15 cellular contexts compared by ENCODE assay signal in the genomic region with DNA sequence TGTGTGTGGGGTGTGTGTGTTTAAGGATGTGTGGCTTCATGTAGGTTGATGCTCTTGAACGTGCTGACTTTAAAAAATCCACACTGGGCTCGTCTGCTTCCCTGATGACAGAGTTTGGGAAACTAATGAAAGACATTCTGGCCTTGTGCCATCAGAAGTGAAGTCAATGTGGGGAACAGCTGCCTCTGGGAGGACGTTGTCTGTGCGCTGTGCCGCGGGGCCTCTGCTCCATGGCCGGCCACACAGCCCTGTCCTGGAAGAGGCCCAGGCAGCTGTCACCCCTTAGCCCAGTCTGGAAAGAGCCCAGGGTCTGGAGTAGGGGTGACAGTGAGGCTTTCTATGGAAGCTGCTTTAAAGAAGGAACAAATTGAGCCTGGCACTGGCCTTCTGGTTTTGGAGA.
DNase-seq lines count a peak whose midpoint lies in the region; ATAC-seq, FAIRE-seq and TF ChIP-seq lines count a peak whose summit lies in the region.
"Had no signal": no experiment of that assay in that cellular context is flagged by ENCODE, and none has a peak within 500 bp of the region (broad histone marks: within the 10 kb centered on the region; RNA-seq: fewer than 3 reads in every experiment).

No MANE protein-coding gene starts in this region.

- H3K36me3 Mint-ChIP-seq in CD4-positive, alpha-beta memory T cell = no peaks in the 10 kb centered on the region

- H3K27me3 ChIP-seq in right atrium auricular region (no peaks in the 10 kb centered on the region), uterus (no peaks in the 10 kb centered on the region)
- no peaks in the 10 kb centered on the region for H3K27me3 ChIP-seq in CD4-positive, alpha-beta memory T cell (ENCODE audit: insufficient read depth, low read length)
- H3K27me3 ChIP-seq: stomach had no signal

- H3K36me3 ChIP-seq in right atrium auricular region (no peaks in the 10 kb centered on the region), kidney (ENCODE audit: control insufficient read depth in 1 of 2, insufficient read depth in 2 of 2, low read length in 2 of 2) (no peaks in the 10 kb centered on the region), uterus (no peaks in the 10 kb centered on the region)
- no peaks in the 10 kb centered on the region for H3K36me3 ChIP-seq in CD4-positive, alpha-beta memory T cell (ENCODE audit: insufficient read depth, low read length)
- H3K36me3 ChIP-seq: stomach had no signal

- no peaks in the 10 kb centered on the region for H3K27me3 Mint-ChIP-seq in CD4-positive, alpha-beta memory T cell
- H3K27me3 Mint-ChIP-seq: B cell had no signal

- peaks cover 0 to 2% (median 0%) of the 10 kb centered on the region in 4 donors for H3K4me1 Mint-ChIP-seq in CD4-positive, alpha-beta memory T cell
- H3K4me1 Mint-ChIP-seq: B cell had no signal

- no peak for TF ChIP-seq CTCF in right atrium auricular region (IDR thresholded peaks at IDR 0.05)
- no peak for TF ChIP-seq CTCF in astrocyte of the cerebellum (IDR thresholded peaks at IDR 0.05; ENCODE audit: low read depth, low read length, missing control alignments)
- no peak for TF ChIP-seq CTCF in kidney (IDR thresholded peaks at IDR 0.05; ENCODE audit: borderline replicate concordance, extremely low read depth, insufficient read depth)
- no peak for TF ChIP-seq CTCF in uterus (IDR thresholded peaks at IDR 0.05)

- H3K4me3 ChIP-seq in right atrium auricular region (no peak overlapping the region), astrocyte of the cerebellum (ENCODE audit: low read depth, low read length) (no peak overlapping the region), kidney (ENCODE audit: low read length in 2 of 2) (no peak overlapping the region), uterus (no peak overlapping the region)
- no peak overlapping the region for H3K4me3 ChIP-seq in CD4-positive, alpha-beta memory T cell (ENCODE audit: low read length in 2 of 2)
- H3K4me3 ChIP-seq: stomach had no signal

- peaks cover 0 to 43% of the 10 kb centered on the region in 2 donors for H3K4me1 ChIP-seq in right atrium auricular region
- peaks cover 23 to 28% of the 10 kb centered on the region in 2 donors for H3K4me1 ChIP-seq in kidney (ENCODE audit: control insufficient read depth in 1 of 2, insufficient read depth in 1 of 2, low read depth in 1 of 2, low read length in 2 of 2)
- no peaks in the 10 kb centered on the region for H3K4me1 ChIP-seq in uterus
- no peaks in the 10 kb centered on the region for H3K4me1 ChIP-seq in CD4-positive, alpha-beta memory T cell (ENCODE audit: insufficient read depth, low read length)

- no peaks in the 10 kb centered on the region for H3K9me3 ChIP-seq in right atrium auricular region
- H3K9me3 ChIP-seq in kidney (ENCODE audit: control insufficient read depth in 1 of 2, low read length in 2 of 2) = no peaks in the 10 kb centered on the region
- H3K9me3 ChIP-seq in uterus = no peaks in the 10 kb centered on the region
- no peaks in the 10 kb centered on the region for H3K9me3 ChIP-seq in CD4-positive, alpha-beta memory T cell (ENCODE audit: control insufficient read depth in 1 of 2, low read length in 2 of 2)
- H3K9me3 ChIP-seq: stomach had no signal

- H3K4me3 Mint-ChIP-seq in CD4-positive, alpha-beta memory T cell = no peak overlapping the region
- H3K4me3 Mint-ChIP-seq: B cell had no signal

- POLR2A ChIA-PET in CD4-positive, alpha-beta memory T cell (lab: Charles Lee; ENCODE audit: partially characterized antibody) = no interaction called here

- CTCF ChIA-PET in CD4-positive, alpha-beta memory T cell (lab: Charles Lee; ENCODE audit: partially characterized antibody) = interaction anchor here (1.0 kb wide), 1 partner anchor 12 kb away, joined by 3 read pairs; no protein-coding TSS in a partner anchor

- DNase-seq in Right ventricle myocardium superior (peak; percentile 77), right atrium auricular region (ENCODE audit: low spot score) (no peak), astrocyte of the cerebellum (ENCODE audit: low read depth) (peak; percentile 32), kidney (peak; percentile 82), uterus (peak; percentile 28 to 39), HT-29 (ENCODE audit: low spot score) (no peak)
- no peak for DNase-seq in CD4-positive, alpha-beta memory T cell
- DNase-seq: PC-3; stimulated activated CD4-positive, alpha-beta T cell treated with anti-CD3 and anti-CD28 coated beads, Interleukin-15, amount 100 ng/mL, for 24 hours; stomach had no signal

- TF ChIP-seq POLR2A in uterus (IDR thresholded peaks at IDR 0.05) = no peak

- ATAC-seq in Right ventricle myocardium superior (ENCODE audit: poor library complexity) (peak; percentile 88), HG02759 (IDR thresholded peaks at IDR 0.05; ENCODE audit: unreplicated experiment) (no peak)
- ATAC-seq: PC-3 had no signal

- H3K9me3 Mint-ChIP-seq in CD4-positive, alpha-beta memory T cell = peaks cover 0 to 1% (median 0%) of the 10 kb centered on the region in 8 donors
- H3K9me3 Mint-ChIP-seq: activated T-helper 2 cell treated with anti-CD3 and anti-CD28 coated beads, Interferon-gamma antibody, Interleukin-2, Interleukin-4, amounts not matched to agents 10 μg/mL and 5 μg/mL and 100 μg/mL, durations not matched to agents 14 hours and 24 hours and 36 hours had no signal

- no peak for FAIRE-seq in kidney (lab: Jason Lieb, UNC)
- FAIRE-seq: GM12892 had no signal

- H3K9ac ChIP-seq in kidney (ENCODE audit: low read length in 2 of 2) = no peak overlapping the region

- intact Hi-C loops in Right ventricle myocardium superior (cut with DNase I) = loop anchor here (10.0 kb wide), 1 partner anchor 210 kb away; no protein-coding TSS in a partner anchor
- intact Hi-C loops in kidney (cut with DNase I) = no loop called here
- intact Hi-C loops in uterus (cut with DNase I; ENCODE audit: low total_unique reads) = no loop called here
- intact Hi-C loops in CD4-positive, alpha-beta memory T cell (cut with micrococcal nuclease) = no loop called here

- H3K27ac Mint-ChIP-seq in CD4-positive, alpha-beta memory T cell = no peak overlapping the region
- H3K27ac Mint-ChIP-seq: activated T-helper 2 cell treated with anti-CD3 and anti-CD28 coated beads, Interferon-gamma antibody, Interleukin-2, Interleukin-4, amounts not matched to agents 10 μg/mL and 5 μg/mL and 100 μg/mL, durations not matched to agents 14 hours and 24 hours and 36 hours; B cell had no signal

- H3K27ac ChIP-seq in right atrium auricular region = no peak overlapping the region
- no peak overlapping the region for H3K27ac ChIP-seq in kidney (ENCODE audit: low read depth in 2 of 2, low read length in 2 of 2)
- H3K27ac ChIP-seq in uterus = no peak overlapping the region
- no peak overlapping the region for H3K27ac ChIP-seq in CD4-positive, alpha-beta memory T cell (ENCODE audit: low read depth, low read length)
- H3K27ac ChIP-seq: stomach, VCaP had no signal

- in situ Hi-C loops in astrocyte of the cerebellum (cut with HindIII; ENCODE audit: low sequenced_read_pairs) = loop anchor here (5.0 kb wide), 1 partner anchor 43 kb away; no protein-coding TSS in a partner anchor

Comparison
In these comparisons a context has a peak if more than half of its experiments do, and no peak if none do; other contexts are left out.
1. DNase-seq: peak in Right ventricle myocardium superior (single experiment), astrocyte of the cerebellum (single experiment), kidney (single experiment) and uterus (2 of 2); none in right atrium auricular region (single experiment), HT-29 (single experiment) and CD4-positive, alpha-beta memory T cell (0 of 5).